In the genomic region with DNA sequence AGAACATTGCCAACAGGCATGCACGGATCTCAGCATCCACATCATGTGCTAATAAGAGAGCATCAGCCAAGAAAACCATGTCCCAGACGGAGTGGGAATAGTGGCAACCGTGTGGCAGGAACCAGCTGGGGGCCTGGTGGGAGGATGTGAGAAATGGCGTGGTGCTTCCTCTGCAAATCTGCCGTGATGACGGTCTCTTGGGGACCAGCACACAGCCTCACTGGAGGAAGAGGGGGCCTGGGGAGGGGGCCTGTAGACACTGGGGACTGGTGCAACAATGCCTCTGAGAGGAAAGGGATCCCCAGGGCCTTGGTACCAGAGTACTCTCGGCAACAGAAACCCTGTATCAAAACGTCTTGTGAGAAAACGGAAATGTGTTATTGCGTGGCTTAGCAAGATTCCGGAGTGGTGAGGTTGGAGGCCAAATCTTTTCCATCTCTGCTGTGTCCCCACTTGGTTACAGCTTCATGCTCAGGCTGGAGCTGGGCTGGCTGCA, we compare ENCODE assay signal across 1 cellular context.
TF ChIP-seq lines count a peak whose summit lies in the region.

No MANE protein-coding gene starts in this region.

TF ChIP-seq in GM12878, 131 proteins besides CTCF, POLR2A, EP300 and RAD21 (continued from another document and continues in another):
- TF ChIP-seq, protein P1, sequence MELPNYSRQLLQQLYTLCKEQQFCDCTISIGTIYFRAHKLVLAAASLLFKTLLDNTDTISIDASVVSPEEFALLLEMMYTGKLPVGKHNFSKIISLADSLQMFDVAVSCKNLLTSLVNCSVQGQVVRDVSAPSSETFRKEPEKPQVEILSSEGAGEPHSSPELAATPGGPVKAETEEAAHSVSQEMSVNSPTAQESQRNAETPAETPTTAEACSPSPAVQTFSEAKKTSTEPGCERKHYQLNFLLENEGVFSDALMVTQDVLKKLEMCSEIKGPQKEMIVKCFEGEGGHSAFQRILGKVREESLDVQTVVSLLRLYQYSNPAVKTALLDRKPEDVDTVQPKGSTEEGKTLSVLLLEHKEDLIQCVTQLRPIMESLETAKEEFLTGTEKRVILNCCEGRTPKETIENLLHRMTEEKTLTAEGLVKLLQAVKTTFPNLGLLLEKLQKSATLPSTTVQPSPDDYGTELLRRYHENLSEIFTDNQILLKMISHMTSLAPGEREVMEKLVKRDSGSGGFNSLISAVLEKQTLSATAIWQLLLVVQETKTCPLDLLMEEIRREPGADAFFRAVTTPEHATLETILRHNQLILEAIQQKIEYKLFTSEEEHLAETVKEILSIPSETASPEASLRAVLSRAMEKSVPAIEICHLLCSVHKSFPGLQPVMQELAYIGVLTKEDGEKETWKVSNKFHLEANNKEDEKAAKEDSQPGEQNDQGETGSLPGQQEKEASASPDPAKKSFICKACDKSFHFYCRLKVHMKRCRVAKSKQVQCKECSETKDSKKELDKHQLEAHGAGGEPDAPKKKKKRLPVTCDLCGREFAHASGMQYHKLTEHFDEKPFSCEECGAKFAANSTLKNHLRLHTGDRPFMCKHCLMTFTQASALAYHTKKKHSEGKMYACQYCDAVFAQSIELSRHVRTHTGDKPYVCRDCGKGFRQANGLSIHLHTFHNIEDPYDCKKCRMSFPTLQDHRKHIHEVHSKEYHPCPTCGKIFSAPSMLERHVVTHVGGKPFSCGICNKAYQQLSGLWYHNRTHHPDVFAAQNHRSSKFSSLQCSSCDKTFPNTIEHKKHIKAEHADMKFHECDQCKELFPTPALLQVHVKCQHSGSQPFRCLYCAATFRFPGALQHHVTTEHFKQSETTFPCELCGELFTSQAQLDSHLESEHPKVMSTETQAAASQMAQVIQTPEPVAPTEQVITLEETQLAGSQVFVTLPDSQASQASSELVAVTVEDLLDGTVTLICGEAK (IDR thresholded peaks at IDR 0.05; ENCODE audit: borderline replicate concordance) = no peak
- TF ChIP-seq POLR2AphosphoS2 (IDR thresholded peaks at IDR 0.05; ENCODE audit: low read depth, low read length) (no peak), BHLHE40 (IDR thresholded peaks at IDR 0.05; ENCODE audit: borderline replicate concordance in 1 of 2, low read depth in 2 of 2, low read length in 1 of 2) (0 out of 4 replicates have a peak, but pooled peaks of 1 of the 2 experiments have one; percentile 18), RUNX3 (IDR thresholded peaks at IDR 0.05; ENCODE audit: low read length) (no peak), MEF2A (IDR thresholded peaks at IDR 0.05; ENCODE audit: insufficient read depth, low read depth, low read length) (no peak), JUNB (IDR thresholded peaks at IDR 0.05) (no peak), MEF2B (IDR thresholded peaks at IDR 0.05; ENCODE audit: partially characterized antibody, poor library complexity, severe bottlenecking) (peak; percentile 95), FOS (IDR thresholded peaks at IDR 0.05; ENCODE audit: borderline replicate concordance, extremely low read depth, insufficient read length) (no peak), SUZ12 (IDR thresholded peaks at IDR 0.05; ENCODE audit: unreplicated experiment) (no peak), RFX5 (IDR thresholded peaks at IDR 0.05; ENCODE audit: low read depth, low read length) (no peak), ZNF24 (IDR thresholded peaks at IDR 0.05) (no peak), STAT3 (IDR thresholded peaks at IDR 0.05; ENCODE audit: low read depth, low read length) (no peak), GATAD2B (conservative IDR thresholded peaks at IDR 0.05; ENCODE audit: low read depth) (peak; percentile 31; the same call in 1 of the 2 replicates), IKZF2 (IDR thresholded peaks at IDR 0.05) (peak; percentile 52 to 58; a peak in 2 of 4 replicates), MTA2 (IDR thresholded peaks at IDR 0.05; ENCODE audit: low read depth) (peak; percentile 15; the same call in 1 of the 2 replicates), RAD51 (IDR thresholded peaks at IDR 0.05) (no peak), NFXL1 (IDR thresholded peaks at IDR 0.05; ENCODE audit: borderline replicate concordance) (no peak), LARP7 (IDR thresholded peaks at IDR 0.05) (no peak), BCL11A (IDR thresholded peaks at IDR 0.05; ENCODE audit: low read depth, low read length) (no peak), ZBED1 (IDR thresholded peaks at IDR 0.05; ENCODE audit: borderline replicate concordance) (no peak), GABPA (IDR thresholded peaks at IDR 0.05; ENCODE audit: low read depth) (no peak), RELA (IDR thresholded peaks at IDR 0.05; ENCODE audit: borderline replicate concordance, partially characterized antibody) (no peak), SIX5 (IDR thresholded peaks at IDR 0.05; ENCODE audit: low read depth, low read length, severe bottlenecking) (no peak), CREB1 (IDR thresholded peaks at IDR 0.05; ENCODE audit: low read depth) (no peak)
- TF ChIP-seq, protein P2, sequence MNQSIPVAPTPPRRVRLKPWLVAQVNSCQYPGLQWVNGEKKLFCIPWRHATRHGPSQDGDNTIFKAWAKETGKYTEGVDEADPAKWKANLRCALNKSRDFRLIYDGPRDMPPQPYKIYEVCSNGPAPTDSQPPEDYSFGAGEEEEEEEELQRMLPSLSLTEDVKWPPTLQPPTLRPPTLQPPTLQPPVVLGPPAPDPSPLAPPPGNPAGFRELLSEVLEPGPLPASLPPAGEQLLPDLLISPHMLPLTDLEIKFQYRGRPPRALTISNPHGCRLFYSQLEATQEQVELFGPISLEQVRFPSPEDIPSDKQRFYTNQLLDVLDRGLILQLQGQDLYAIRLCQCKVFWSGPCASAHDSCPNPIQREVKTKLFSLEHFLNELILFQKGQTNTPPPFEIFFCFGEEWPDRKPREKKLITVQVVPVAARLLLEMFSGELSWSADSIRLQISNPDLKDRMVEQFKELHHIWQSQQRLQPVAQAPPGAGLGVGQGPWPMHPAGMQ (IDR thresholded peaks at IDR 0.05; ENCODE audit: borderline replicate concordance) = no peak
- TF ChIP-seq, protein P3, sequence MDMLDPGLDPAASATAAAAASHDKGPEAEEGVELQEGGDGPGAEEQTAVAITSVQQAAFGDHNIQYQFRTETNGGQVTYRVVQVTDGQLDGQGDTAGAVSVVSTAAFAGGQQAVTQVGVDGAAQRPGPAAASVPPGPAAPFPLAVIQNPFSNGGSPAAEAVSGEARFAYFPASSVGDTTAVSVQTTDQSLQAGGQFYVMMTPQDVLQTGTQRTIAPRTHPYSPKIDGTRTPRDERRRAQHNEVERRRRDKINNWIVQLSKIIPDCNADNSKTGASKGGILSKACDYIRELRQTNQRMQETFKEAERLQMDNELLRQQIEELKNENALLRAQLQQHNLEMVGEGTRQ (IDR thresholded peaks at IDR 0.05; ENCODE audit: borderline replicate concordance, low read depth, low read length) = no peak
- TF ChIP-seq, protein P4, sequence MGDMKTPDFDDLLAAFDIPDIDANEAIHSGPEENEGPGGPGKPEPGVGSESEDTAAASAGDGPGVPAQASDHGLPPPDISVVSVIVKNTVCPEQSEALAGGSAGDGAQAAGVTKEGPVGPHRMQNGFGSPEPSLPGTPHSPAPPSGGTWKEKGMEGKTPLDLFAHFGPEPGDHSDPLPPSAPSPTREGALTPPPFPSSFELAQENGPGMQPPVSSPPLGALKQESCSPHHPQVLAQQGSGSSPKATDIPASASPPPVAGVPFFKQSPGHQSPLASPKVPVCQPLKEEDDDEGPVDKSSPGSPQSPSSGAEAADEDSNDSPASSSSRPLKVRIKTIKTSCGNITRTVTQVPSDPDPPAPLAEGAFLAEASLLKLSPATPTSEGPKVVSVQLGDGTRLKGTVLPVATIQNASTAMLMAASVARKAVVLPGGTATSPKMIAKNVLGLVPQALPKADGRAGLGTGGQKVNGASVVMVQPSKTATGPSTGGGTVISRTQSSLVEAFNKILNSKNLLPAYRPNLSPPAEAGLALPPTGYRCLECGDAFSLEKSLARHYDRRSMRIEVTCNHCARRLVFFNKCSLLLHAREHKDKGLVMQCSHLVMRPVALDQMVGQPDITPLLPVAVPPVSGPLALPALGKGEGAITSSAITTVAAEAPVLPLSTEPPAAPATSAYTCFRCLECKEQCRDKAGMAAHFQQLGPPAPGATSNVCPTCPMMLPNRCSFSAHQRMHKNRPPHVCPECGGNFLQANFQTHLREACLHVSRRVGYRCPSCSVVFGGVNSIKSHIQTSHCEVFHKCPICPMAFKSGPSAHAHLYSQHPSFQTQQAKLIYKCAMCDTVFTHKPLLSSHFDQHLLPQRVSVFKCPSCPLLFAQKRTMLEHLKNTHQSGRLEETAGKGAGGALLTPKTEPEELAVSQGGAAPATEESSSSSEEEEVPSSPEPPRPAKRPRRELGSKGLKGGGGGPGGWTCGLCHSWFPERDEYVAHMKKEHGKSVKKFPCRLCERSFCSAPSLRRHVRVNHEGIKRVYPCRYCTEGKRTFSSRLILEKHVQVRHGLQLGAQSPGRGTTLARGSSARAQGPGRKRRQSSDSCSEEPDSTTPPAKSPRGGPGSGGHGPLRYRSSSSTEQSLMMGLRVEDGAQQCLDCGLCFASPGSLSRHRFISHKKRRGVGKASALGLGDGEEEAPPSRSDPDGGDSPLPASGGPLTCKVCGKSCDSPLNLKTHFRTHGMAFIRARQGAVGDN (IDR thresholded peaks at IDR 0.05) = 0 out of 2 replicates have a peak, but pooled peaks have one; percentile 22
- TF ChIP-seq, protein P5, sequence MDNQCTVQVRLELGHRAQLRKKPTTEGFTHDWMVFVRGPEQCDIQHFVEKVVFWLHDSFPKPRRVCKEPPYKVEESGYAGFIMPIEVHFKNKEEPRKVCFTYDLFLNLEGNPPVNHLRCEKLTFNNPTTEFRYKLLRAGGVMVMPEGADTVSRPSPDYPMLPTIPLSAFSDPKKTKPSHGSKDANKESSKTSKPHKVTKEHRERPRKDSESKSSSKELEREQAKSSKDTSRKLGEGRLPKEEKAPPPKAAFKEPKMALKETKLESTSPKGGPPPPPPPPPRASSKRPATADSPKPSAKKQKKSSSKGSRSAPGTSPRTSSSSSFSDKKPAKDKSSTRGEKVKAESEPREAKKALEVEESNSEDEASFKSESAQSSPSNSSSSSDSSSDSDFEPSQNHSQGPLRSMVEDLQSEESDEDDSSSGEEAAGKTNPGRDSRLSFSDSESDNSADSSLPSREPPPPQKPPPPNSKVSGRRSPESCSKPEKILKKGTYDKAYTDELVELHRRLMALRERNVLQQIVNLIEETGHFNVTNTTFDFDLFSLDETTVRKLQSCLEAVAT (IDR thresholded peaks at IDR 0.05) = no peak
- TF ChIP-seq, protein P6, sequence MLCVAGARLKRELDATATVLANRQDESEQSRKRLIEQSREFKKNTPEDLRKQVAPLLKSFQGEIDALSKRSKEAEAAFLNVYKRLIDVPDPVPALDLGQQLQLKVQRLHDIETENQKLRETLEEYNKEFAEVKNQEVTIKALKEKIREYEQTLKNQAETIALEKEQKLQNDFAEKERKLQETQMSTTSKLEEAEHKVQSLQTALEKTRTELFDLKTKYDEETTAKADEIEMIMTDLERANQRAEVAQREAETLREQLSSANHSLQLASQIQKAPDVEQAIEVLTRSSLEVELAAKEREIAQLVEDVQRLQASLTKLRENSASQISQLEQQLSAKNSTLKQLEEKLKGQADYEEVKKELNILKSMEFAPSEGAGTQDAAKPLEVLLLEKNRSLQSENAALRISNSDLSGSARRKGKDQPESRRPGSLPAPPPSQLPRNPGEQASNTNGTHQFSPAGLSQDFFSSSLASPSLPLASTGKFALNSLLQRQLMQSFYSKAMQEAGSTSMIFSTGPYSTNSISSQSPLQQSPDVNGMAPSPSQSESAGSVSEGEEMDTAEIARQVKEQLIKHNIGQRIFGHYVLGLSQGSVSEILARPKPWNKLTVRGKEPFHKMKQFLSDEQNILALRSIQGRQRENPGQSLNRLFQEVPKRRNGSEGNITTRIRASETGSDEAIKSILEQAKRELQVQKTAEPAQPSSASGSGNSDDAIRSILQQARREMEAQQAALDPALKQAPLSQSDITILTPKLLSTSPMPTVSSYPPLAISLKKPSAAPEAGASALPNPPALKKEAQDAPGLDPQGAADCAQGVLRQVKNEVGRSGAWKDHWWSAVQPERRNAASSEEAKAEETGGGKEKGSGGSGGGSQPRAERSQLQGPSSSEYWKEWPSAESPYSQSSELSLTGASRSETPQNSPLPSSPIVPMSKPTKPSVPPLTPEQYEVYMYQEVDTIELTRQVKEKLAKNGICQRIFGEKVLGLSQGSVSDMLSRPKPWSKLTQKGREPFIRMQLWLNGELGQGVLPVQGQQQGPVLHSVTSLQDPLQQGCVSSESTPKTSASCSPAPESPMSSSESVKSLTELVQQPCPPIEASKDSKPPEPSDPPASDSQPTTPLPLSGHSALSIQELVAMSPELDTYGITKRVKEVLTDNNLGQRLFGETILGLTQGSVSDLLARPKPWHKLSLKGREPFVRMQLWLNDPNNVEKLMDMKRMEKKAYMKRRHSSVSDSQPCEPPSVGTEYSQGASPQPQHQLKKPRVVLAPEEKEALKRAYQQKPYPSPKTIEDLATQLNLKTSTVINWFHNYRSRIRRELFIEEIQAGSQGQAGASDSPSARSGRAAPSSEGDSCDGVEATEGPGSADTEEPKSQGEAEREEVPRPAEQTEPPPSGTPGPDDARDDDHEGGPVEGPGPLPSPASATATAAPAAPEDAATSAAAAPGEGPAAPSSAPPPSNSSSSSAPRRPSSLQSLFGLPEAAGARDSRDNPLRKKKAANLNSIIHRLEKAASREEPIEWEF (IDR thresholded peaks at IDR 0.05; ENCODE audit: insufficient replicate concordance, low read depth, low read length) = peak; percentile 58
- TF ChIP-seq, protein P7, sequence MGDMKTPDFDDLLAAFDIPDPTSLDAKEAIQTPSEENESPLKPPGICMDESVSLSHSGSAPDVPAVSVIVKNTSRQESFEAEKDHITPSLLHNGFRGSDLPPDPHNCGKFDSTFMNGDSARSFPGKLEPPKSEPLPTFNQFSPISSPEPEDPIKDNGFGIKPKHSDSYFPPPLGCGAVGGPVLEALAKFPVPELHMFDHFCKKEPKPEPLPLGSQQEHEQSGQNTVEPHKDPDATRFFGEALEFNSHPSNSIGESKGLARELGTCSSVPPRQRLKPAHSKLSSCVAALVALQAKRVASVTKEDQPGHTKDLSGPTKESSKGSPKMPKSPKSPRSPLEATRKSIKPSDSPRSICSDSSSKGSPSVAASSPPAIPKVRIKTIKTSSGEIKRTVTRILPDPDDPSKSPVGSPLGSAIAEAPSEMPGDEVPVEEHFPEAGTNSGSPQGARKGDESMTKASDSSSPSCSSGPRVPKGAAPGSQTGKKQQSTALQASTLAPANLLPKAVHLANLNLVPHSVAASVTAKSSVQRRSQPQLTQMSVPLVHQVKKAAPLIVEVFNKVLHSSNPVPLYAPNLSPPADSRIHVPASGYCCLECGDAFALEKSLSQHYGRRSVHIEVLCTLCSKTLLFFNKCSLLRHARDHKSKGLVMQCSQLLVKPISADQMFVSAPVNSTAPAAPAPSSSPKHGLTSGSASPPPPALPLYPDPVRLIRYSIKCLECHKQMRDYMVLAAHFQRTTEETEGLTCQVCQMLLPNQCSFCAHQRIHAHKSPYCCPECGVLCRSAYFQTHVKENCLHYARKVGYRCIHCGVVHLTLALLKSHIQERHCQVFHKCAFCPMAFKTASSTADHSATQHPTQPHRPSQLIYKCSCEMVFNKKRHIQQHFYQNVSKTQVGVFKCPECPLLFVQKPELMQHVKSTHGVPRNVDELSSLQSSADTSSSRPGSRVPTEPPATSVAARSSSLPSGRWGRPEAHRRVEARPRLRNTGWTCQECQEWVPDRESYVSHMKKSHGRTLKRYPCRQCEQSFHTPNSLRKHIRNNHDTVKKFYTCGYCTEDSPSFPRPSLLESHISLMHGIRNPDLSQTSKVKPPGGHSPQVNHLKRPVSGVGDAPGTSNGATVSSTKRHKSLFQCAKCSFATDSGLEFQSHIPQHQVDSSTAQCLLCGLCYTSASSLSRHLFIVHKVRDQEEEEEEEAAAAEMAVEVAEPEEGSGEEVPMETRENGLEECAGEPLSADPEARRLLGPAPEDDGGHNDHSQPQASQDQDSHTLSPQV (IDR thresholded peaks at IDR 0.05) = no peak
- TF ChIP-seq, protein P8, sequence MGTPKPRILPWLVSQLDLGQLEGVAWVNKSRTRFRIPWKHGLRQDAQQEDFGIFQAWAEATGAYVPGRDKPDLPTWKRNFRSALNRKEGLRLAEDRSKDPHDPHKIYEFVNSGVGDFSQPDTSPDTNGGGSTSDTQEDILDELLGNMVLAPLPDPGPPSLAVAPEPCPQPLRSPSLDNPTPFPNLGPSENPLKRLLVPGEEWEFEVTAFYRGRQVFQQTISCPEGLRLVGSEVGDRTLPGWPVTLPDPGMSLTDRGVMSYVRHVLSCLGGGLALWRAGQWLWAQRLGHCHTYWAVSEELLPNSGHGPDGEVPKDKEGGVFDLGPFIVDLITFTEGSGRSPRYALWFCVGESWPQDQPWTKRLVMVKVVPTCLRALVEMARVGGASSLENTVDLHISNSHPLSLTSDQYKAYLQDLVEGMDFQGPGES (IDR thresholded peaks at IDR 0.05) = no peak
